ENCODE assay signal across 12 cellular contexts in genomic region chr2:181680937-181681811, GRCh38. TPM values are rescaled to one million over a fixed set of nuclear protein-coding genes. Genes with fewer than 3 reads are reported as not detected.
DNase-seq lines count a peak whose midpoint lies in the region; ATAC-seq and TF ChIP-seq lines count a peak whose summit lies in the region.
"Had no signal": no experiment of that assay in that cellular context is flagged by ENCODE, and none has a peak within 500 bp of the region (broad histone marks: within the 10 kb centered on the region; RNA-seq: fewer than 3 reads in every experiment).

No MANE protein-coding gene starts in this region.

- H3K4me1 ChIP-seq in iPS-20b (ENCODE audit: insufficient read depth, low read length) = peaks cover 24% of the 10 kb centered on the region; the same call in 1 of the 2 replicates
- peaks cover 0 to 35% (median 16%) of the 10 kb centered on the region in 5 donors for H3K4me1 ChIP-seq in subcutaneous abdominal adipose tissue (ENCODE audit: control insufficient read depth in 5 of 5, insufficient read depth in 5 of 5, low read length in 5 of 5)
- H3K4me1 ChIP-seq in ovary (ENCODE audit: insufficient read depth) = no peaks in the 10 kb centered on the region

- H3K4me1 Mint-ChIP-seq in activated naive CD4-positive, alpha-beta T cell treated with anti-CD3 and anti-CD28 coated beads, Interleukin-2, amount 10 ng/mL, durations not matched to agents 7 days and 5 days = peaks cover 43% of the 10 kb centered on the region
- H3K4me1 Mint-ChIP-seq in activated T-helper 17 cell treated with anti-CD3 and anti-CD28 coated beads, Interleukin-2, amount 50 U/mL, for 72 hours = peaks cover 16% of the 10 kb centered on the region

- peaks cover 83% of the 10 kb centered on the region for H3K27me3 Mint-ChIP-seq in activated naive CD4-positive, alpha-beta T cell treated with anti-CD3 and anti-CD28 coated beads, Interleukin-2, amount 10 ng/mL, durations not matched to agents 7 days and 5 days
- peaks cover 78% of the 10 kb centered on the region for H3K27me3 Mint-ChIP-seq in activated T-helper 17 cell treated with anti-CD3 and anti-CD28 coated beads, Interleukin-2, amount 50 U/mL, for 72 hours

- ATAC-seq in activated T-helper 17 cell treated with anti-CD3 and anti-CD28 coated beads, Interleukin-2, amount 50 U/mL, for 72 hours (replicated peaks) = no peak

- H3K9me3 ChIP-seq in iPS-20b (ENCODE audit: insufficient read depth, low read depth, low read length) (peaks cover 14% of the 10 kb centered on the region; the same call in 1 of the 2 replicates), subcutaneous abdominal adipose tissue (ENCODE audit: control insufficient read depth in 5 of 5, low read length in 5 of 5) (peaks cover 0 to 8% (median 0%) of the 10 kb centered on the region in 5 donors), ovary (no peaks in the 10 kb centered on the region)

- peaks cover 100% of the 10 kb centered on the region for H3K27me3 ChIP-seq in iPS-20b (ENCODE audit: insufficient read depth, low read length)
- H3K27me3 ChIP-seq in subcutaneous abdominal adipose tissue (ENCODE audit: control insufficient read depth in 5 of 5, insufficient read depth in 4 of 5, low read length in 5 of 5) = peaks cover 48 to 78% (median 72%) of the 10 kb centered on the region in 5 donors
- no peaks in the 10 kb centered on the region for H3K27me3 ChIP-seq in ovary

- no peak for TF ChIP-seq CTCF in ovary (IDR thresholded peaks at IDR 0.05)

- peak overlapping the region; percentile 65 for H3K4me3 ChIP-seq in iPS-20b (ENCODE audit: low read length)
- peak overlapping the region in 3 of 5 donors; percentile 2 to 50 (median 27) for H3K4me3 ChIP-seq in subcutaneous abdominal adipose tissue (ENCODE audit: low read depth in 1 of 5, low read length in 5 of 5)
- no peak overlapping the region for H3K4me3 ChIP-seq in ovary

- H3K27ac ChIP-seq in iPS-20b (ENCODE audit: low read length) (no peak overlapping the region), subcutaneous abdominal adipose tissue (ENCODE audit: low read depth, low read length) (no peak overlapping the region), ovary (no peak overlapping the region)

- H3K36me3 Mint-ChIP-seq in activated naive CD4-positive, alpha-beta T cell treated with anti-CD3 and anti-CD28 coated beads, Interleukin-2, amount 10 ng/mL, durations not matched to agents 7 days and 5 days = peaks cover 15% of the 10 kb centered on the region
- peaks cover 13% of the 10 kb centered on the region for H3K36me3 Mint-ChIP-seq in activated T-helper 17 cell treated with anti-CD3 and anti-CD28 coated beads, Interleukin-2, amount 50 U/mL, for 72 hours (ENCODE audit: low read depth)

- no peak overlapping the region for H3K9ac ChIP-seq in iPS-20b (ENCODE audit: low read depth, low read length)
- H3K9ac ChIP-seq in subcutaneous abdominal adipose tissue (ENCODE audit: low read length in 5 of 5) = no peak overlapping the region

- intact Hi-C loops in ovary (cut with DNase I) = no loop called here

- peaks cover 4% of the 10 kb centered on the region for H3K9me3 Mint-ChIP-seq in activated naive CD4-positive, alpha-beta T cell treated with anti-CD3 and anti-CD28 coated beads, Interleukin-2, amount 10 ng/mL, durations not matched to agents 7 days and 5 days
- H3K9me3 Mint-ChIP-seq in activated T-helper 17 cell treated with anti-CD3 and anti-CD28 coated beads, Interleukin-2, amount 50 U/mL, for 72 hours = peaks cover 8% of the 10 kb centered on the region

- peak overlapping the region; percentile 52 for H3K4me3 Mint-ChIP-seq in activated naive CD4-positive, alpha-beta T cell treated with anti-CD3 and anti-CD28 coated beads, Interleukin-2, amount 10 ng/mL, durations not matched to agents 7 days and 5 days
- peak overlapping the region; percentile 66 for H3K4me3 Mint-ChIP-seq in activated T-helper 17 cell treated with anti-CD3 and anti-CD28 coated beads, Interleukin-2, amount 50 U/mL, for 72 hours

- no peak for TF ChIP-seq EP300 in ovary (IDR thresholded peaks at IDR 0.05)

- TF ChIP-seq POLR2A in ovary (IDR thresholded peaks at IDR 0.05) = no peak

- 3 to 4% (median 3%) methylated on average over 38 of the region's 38 CpGs for WGBS in ovary, 3 donors

- H3K27ac Mint-ChIP-seq in activated naive CD4-positive, alpha-beta T cell treated with anti-CD3 and anti-CD28 coated beads, Interleukin-2, amount 10 ng/mL, durations not matched to agents 7 days and 5 days = no peak overlapping the region
- H3K27ac Mint-ChIP-seq in activated T-helper 17 cell treated with anti-CD3 and anti-CD28 coated beads, Interleukin-2, amount 50 U/mL, for 72 hours = no peak overlapping the region

- CTCF ChIA-PET in activated naive CD4-positive, alpha-beta T cell treated with anti-CD3 and anti-CD28 coated beads, Interleukin-2, amount 10 ng/mL, durations not matched to agents 7 days and 5 days (lab: Charles Lee) = no interaction called here

- no peak for DNase-seq in activated naive CD4-positive, alpha-beta T cell treated with anti-CD3 and anti-CD28 coated beads, Interleukin-2, amount 10 ng/mL, durations not matched to agents 7 days and 5 days
- no peak for DNase-seq in activated naive CD4-positive, alpha-beta T cell treated with Interleukin-2 at 50 U/mL for 16 hours
- DNase-seq in activated gamma-delta T cell (lab: John Stamatoyannopoulos, UW) (no peak), ovary (no peak), A172 (ENCODE audit: low spot score) (no peak)
- DNase-seq: activated CD4-positive, alpha-beta T cell treated with anti-CD3 and anti-CD28 coated beads, Interleukin-2, amount 50 U/mL, for 4 hours; COR-L47; Kasumi-1 had no signal

- H3K36me3 ChIP-seq in iPS-20b (ENCODE audit: insufficient read depth, low read depth, low read length) (no peaks in the 10 kb centered on the region), subcutaneous abdominal adipose tissue (ENCODE audit: control insufficient read depth in 5 of 5, insufficient read depth in 5 of 5, low read length in 5 of 5) (no peaks in the 10 kb centered on the region), ovary (no peaks in the 10 kb centered on the region)

RNA-seq across cellular contexts. Expression of gene NEUROD1, which starts 0.9 kb away (rescaled TPM):
- total RNA-seq in activated T-helper 17 cell treated with anti-CD3 and anti-CD28 coated beads, Interleukin-2, amount 50 U/mL, for 72 hours = not detected
- total RNA-seq in ovary = not detected
- polyA plus RNA-seq in ovary = not detected
- total RNA-seq in A172 (2014; rRNA removed; shearing (Covaris generic)) = not detected in 2 replicates
- total RNA-seq: lower leg skin had no signal

RNA-seq across cellular contexts. Expression of gene CERKL, which starts 24.3 kb away (rescaled TPM):
- total RNA-seq in activated T-helper 17 cell treated with anti-CD3 and anti-CD28 coated beads, Interleukin-2, amount 50 U/mL, for 72 hours = not detected
- total RNA-seq in ovary = 1 to 10 TPM in 1 of 7 donors, under 1 TPM in 4, not detected in 2; 0.12 to 6.5 (median 0.37) TPM
- polyA plus RNA-seq in ovary = under 1 TPM; 0.11 to 0.13 TPM
- 0.71 and 1.2 TPM in 2 replicates for total RNA-seq in A172 (2014; rRNA removed; shearing (Covaris generic))
- total RNA-seq: lower leg skin had no signal
